Comparison of ENCODE assay signal across 24 cellular contexts in the genomic region with DNA sequence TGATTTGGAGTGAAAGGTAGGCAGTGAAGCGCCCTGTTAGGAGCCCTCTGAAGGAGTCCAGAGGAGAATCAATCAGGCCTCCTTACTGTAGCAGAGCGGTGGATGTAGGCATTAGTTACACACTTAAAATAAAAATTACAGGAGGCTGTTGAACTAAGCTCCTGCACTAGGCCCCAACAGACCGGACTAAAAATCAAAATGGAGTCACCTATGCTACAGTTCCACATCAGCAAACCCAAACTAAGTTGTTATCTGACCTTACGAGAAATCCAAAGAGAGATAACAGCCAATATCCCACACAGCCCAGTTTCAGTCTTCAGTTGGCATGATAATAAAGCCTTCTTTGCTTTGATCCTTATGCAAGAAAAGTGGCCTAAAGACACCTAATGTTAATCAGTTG.
"Had no signal": no experiment of that assay in that cellular context is flagged by ENCODE, and none has a peak within 500 bp of the region (broad histone marks: within the 10 kb centered on the region; RNA-seq: fewer than 3 reads in every experiment).

No MANE protein-coding gene starts in this region.

- ATAC-seq: mucosa of descending colon; naive thymus-derived CD4-positive, alpha-beta T cell; natural killer cell treated with Interleukin-12 subunit alpha and Interleukin-12 subunit beta and Interleukin-15 and Interleukin-18, amount 100 ng/mL, for 72 hours; pancreas; sciatic nerve; stimulated activated naive B cell treated with anti-CD40 and anti-IgM and Interleukin-4, amounts not matched to agents 10 μg/mL and 1 μg/mL and 100 μg/mL, for 72 hours; stimulated activated naive CD8-positive, alpha-beta T cell treated with anti-CD3 and anti-CD28 coated beads, Interleukin-15, Interleukin-2, amounts not matched to agents 100 U/mL and 50 U/mL, for 24 hours; upper lobe of right lung had no signal

- H3K27ac ChIP-seq: hepatocyte, left ventricle myocardium inferior, pancreas, right atrium auricular region, stomach, testis, thyroid gland, upper lobe of right lung had no signal

- H3K27me3 ChIP-seq: hepatocyte, pancreas, right atrium auricular region, stomach, testis, thyroid gland, upper lobe of right lung had no signal

- H3K79me2 ChIP-seq: hepatocyte had no signal

- H3K36me3 ChIP-seq: left ventricle myocardium inferior, pancreas, right atrium auricular region, stomach, thyroid gland, upper lobe of right lung had no signal

- H3K9me3 ChIP-seq: left ventricle myocardium inferior, mucosa of descending colon, pancreas, right atrium auricular region, stomach, testis, thyroid gland, upper lobe of right lung had no signal

- DNase-seq: islet precursor cell; left ventricle myocardium inferior; midbrain; mucosa of descending colon; naive thymus-derived CD4-positive, alpha-beta T cell; nucleus accumbens; pancreas; stimulated activated CD4-positive, alpha-beta T cell treated with anti-CD3 and anti-CD28 coated beads, Interleukin-12 subunit alpha, Interleukin-12 subunit beta, amount 100 ng/mL, for 4 hours; stimulated activated CD4-positive, alpha-beta T cell treated with anti-CD3 and anti-CD28 coated beads, Interleukin-15, amount 100 ng/mL, for 24 hours; stimulated activated CD4-positive, alpha-beta T cell treated with anti-CD3 and anti-CD28 coated beads, Interleukin-2, amount 100 ng/mL, for 24 hours; stimulated activated CD4-positive, alpha-beta T cell treated with anti-CD3 and anti-CD28 coated beads, Interleukin-4, amount 100 ng/mL, for 1 hour; stimulated activated naive B cell treated with anti-CD40 and anti-IgM and Interleukin-4, amounts not matched to agents 10 μg/mL and 1 μg/mL and 100 μg/mL, for 72 hours; stimulated activated naive CD8-positive, alpha-beta T cell treated with anti-CD3 and anti-CD28 coated beads, Interleukin-15, Interleukin-2, amounts not matched to agents 100 U/mL and 50 U/mL, for 24 hours; stomach; testis; thyroid gland; trophoblast cell; upper lobe of right lung had no signal

- H2AFZ ChIP-seq: hepatocyte had no signal

- H3K4me3 ChIP-seq: hepatocyte, left ventricle myocardium inferior, mucosa of descending colon, pancreas, right atrium auricular region, skin epidermis, stomach, testis, thyroid gland, upper lobe of right lung had no signal

- FAIRE-seq: pancreas, urothelium cell line had no signal

- H3K4me2 ChIP-seq: hepatocyte had no signal
